16 cellular contexts compared by ENCODE assay signal in the genomic region with DNA sequence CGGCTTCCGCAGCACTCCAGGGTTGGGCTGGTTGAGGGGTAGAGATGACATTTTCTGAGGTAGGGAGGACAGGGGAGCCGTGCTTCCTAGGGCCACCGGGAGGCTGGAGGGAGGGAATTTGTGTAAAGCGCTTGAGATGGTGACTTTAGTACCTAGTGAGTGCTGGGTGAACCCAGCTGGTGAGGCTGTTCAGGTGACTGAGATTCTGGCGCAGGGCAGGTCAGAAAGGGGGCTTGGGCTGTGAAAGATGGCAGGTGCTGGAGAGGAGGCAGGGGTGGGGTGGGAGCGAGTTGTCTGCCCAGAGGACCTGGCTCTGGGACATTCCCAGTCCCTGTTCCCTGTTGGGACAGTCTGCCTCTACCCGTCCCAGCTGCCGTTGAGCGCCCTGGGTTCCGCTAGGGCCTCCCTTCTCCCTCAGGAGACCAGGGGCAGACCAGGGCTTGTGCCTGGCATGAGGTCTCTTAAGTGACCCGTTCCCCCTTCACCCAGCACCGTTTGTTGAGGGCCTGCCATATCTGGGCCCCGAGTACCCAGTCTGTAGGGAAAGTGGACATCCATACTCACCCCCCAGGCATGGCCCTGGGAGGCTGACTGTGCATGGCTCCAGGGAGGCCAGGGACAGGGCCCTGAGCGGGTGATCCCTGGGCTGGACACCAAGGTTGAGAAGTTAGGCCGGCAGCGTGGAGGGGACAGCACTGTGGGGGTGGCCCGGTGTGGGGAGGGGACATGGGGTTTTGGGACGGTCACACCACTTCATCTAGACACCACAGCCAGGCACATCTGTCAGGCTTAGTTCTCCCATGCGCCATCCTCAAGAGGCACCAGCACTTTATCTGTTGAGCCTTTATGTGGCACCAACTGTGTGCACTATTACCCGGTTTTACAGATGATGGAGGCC. TPM values are rescaled to one million over a fixed set of nuclear protein-coding genes. Genes with fewer than 3 reads are reported as not detected.
DNase-seq lines count a peak whose midpoint lies in the region; ATAC-seq and TF ChIP-seq lines count a peak whose summit lies in the region.
"Had no signal": no experiment of that assay in that cellular context is flagged by ENCODE, and none has a peak within 500 bp of the region (broad histone marks: within the 10 kb centered on the region; RNA-seq: fewer than 3 reads in every experiment).

No MANE protein-coding gene starts in this region.

- H3K27me3 Mint-ChIP-seq in stimulated activated naive CD8-positive, alpha-beta T cell treated with anti-CD3 and anti-CD28 coated beads, Interleukin-15, amount 100 ng/mL, for 72 hours = no peaks in the 10 kb centered on the region
- no peaks in the 10 kb centered on the region for H3K27me3 Mint-ChIP-seq in activated CD4-positive, alpha-beta T cell treated with anti-CD3 and anti-CD28 coated beads for 36 hours

- intact Hi-C loops in heart left ventricle (cut with DNase I) = loop anchor here in 2 of 10 donors (5.0 kb wide), 1 partner anchor 34 kb away; no protein-coding TSS in a partner anchor
- intact Hi-C loops in Panc1 (cut with micrococcal nuclease; ENCODE audit: unreplicated experiment) = no loop called here
- intact Hi-C loops in colonic mucosa (cut with DNase I) = no loop called here
- intact Hi-C loops in activated CD4-positive, alpha-beta T cell treated with anti-CD3 and anti-CD28 coated beads for 36 hours (cut with DNase I, micrococcal nuclease) = no loop called here

- TF ChIP-seq CTCF in cardiac muscle cell (IDR thresholded peaks at IDR 0.05; ENCODE audit: low read depth, low read length) = no peak
- TF ChIP-seq CTCF in heart left ventricle (IDR thresholded peaks at IDR 0.05) = no peak
- no peak for TF ChIP-seq CTCF in Panc1 (IDR thresholded peaks at IDR 0.05)
- no peak for TF ChIP-seq CTCF in colonic mucosa (IDR thresholded peaks at IDR 0.05)

- CTCF ChIA-PET in Panc1 (lab: Charles Lee) = no interaction called here
- CTCF ChIA-PET in activated CD4-positive, alpha-beta T cell treated with anti-CD3 and anti-CD28 coated beads for 36 hours (lab: Charles Lee) = no interaction called here

- no peaks in the 10 kb centered on the region for H3K9me3 ChIP-seq in cardiac muscle cell (ENCODE audit: low read depth)
- H3K9me3 ChIP-seq in heart left ventricle = no peaks in the 10 kb centered on the region
- H3K9me3 ChIP-seq in Panc1 (ENCODE audit: control insufficient read depth, insufficient read depth, low read depth, low read length) = no peaks in the 10 kb centered on the region
- no peaks in the 10 kb centered on the region for H3K9me3 ChIP-seq in colonic mucosa
- H3K9me3 ChIP-seq: HAP-1, psoas muscle had no signal

- ATAC-seq in heart left ventricle (no peak), Panc1 (0 out of 2 replicates have a peak, but pooled peaks have one; percentile 2), GM18867 (IDR thresholded peaks at IDR 0.05; ENCODE audit: unreplicated experiment) (no peak)
- peak; percentile 4 for ATAC-seq in stimulated activated naive CD8-positive, alpha-beta T cell treated with anti-CD3 and anti-CD28 coated beads, Interleukin-15, amount 100 ng/mL, for 72 hours
- no peak for ATAC-seq in activated CD4-positive, alpha-beta T cell treated with anti-CD3 and anti-CD28 coated beads for 36 hours
- ATAC-seq: psoas muscle had no signal

- DNase-seq in cardiac muscle cell (ENCODE audit: low read depth in 1 of 2, low spot score in 1 of 2) (no peak), heart left ventricle (no peak), Panc1 (ENCODE audit: low read depth, low spot score) (no peak), colonic mucosa (peak; percentile 21), HPDE6-E6E7 (ENCODE audit: extremely low spot score) (no peak)
- DNase-seq in stimulated activated naive CD8-positive, alpha-beta T cell treated with anti-CD3 and anti-CD28 coated beads, Interleukin-15, amount 100 ng/mL, for 72 hours = no peak
- no peak for DNase-seq in activated CD4-positive, alpha-beta T cell treated with anti-CD3 and anti-CD28 coated beads for 36 hours
- DNase-seq: activated T-cell treated with anti-CD3 and anti-CD28 coated beads for 4 hours; NCI-H1436; NCI-H526 treated with DMSO at 0.1 percent for 48 hours; SHP77; stimulated activated CD4-positive, alpha-beta T cell treated with anti-CD3 and anti-CD28 coated beads, Interleukin-4, amount 100 ng/mL, for 1 hour; stimulated activated naive CD4-positive, alpha-beta T cell treated with Interleukin-2 at 50 U/mL for 16 hours had no signal

- TF ChIP-seq POLR2A in heart left ventricle (IDR thresholded peaks at IDR 0.05) = no peak

- H3K27me3 ChIP-seq in cardiac muscle cell (no peaks in the 10 kb centered on the region), heart left ventricle (no peaks in the 10 kb centered on the region), Panc1 (ENCODE audit: control insufficient read depth, insufficient read depth, low read length) (no peaks in the 10 kb centered on the region), colonic mucosa (no peaks in the 10 kb centered on the region)

- peaks cover 34% of the 10 kb centered on the region for H3K4me1 Mint-ChIP-seq in stimulated activated naive CD8-positive, alpha-beta T cell treated with anti-CD3 and anti-CD28 coated beads, Interleukin-15, amount 100 ng/mL, for 72 hours
- H3K4me1 Mint-ChIP-seq in activated CD4-positive, alpha-beta T cell treated with anti-CD3 and anti-CD28 coated beads for 36 hours = peaks cover 14% of the 10 kb centered on the region

- peak overlapping the region in 1 of 2 donors; percentile 34 for H3K27ac Mint-ChIP-seq in stimulated activated naive CD8-positive, alpha-beta T cell treated with anti-CD3 and anti-CD28 coated beads, Interleukin-15, amount 100 ng/mL, for 72 hours
- H3K27ac Mint-ChIP-seq in activated CD4-positive, alpha-beta T cell treated with anti-CD3 and anti-CD28 coated beads for 36 hours = no peak overlapping the region

- in situ Hi-C loops in Panc1 (cut with HindIII; ENCODE audit: low pct_unique_long_range_greater_than_20kb, low sequenced_read_pairs) = no loop called here

- H3K36me3 ChIP-seq in cardiac muscle cell (peaks cover 47% of the 10 kb centered on the region), heart left ventricle (peaks cover 0 to 67% (median 61%) of the 10 kb centered on the region in 9 donors), Panc1 (ENCODE audit: control insufficient read depth, insufficient read depth, low read length) (no peaks in the 10 kb centered on the region), colonic mucosa (peaks cover 11% of the 10 kb centered on the region)

- H3K4me3 ChIP-seq in cardiac muscle cell (no peak overlapping the region), heart left ventricle (no peak overlapping the region), Panc1 (ENCODE audit: low read depth in 2 of 2, low read length in 2 of 2) (no peak overlapping the region), colonic mucosa (no peak overlapping the region)
- H3K4me3 ChIP-seq: HAP-1, psoas muscle had no signal

- H3K9me3 Mint-ChIP-seq in stimulated activated naive CD8-positive, alpha-beta T cell treated with anti-CD3 and anti-CD28 coated beads, Interleukin-15, amount 100 ng/mL, for 72 hours = no peaks in the 10 kb centered on the region
- H3K9me3 Mint-ChIP-seq in activated CD4-positive, alpha-beta T cell treated with anti-CD3 and anti-CD28 coated beads for 36 hours (ENCODE audit: low read depth) = no peaks in the 10 kb centered on the region

- BruUV-seq in Panc1 (replicated peaks; lab: Mats Ljungman, UMichigan) = TSS peak; percentile 54

- H3K9ac ChIP-seq in colonic mucosa (ENCODE audit: low read depth in 2 of 2, low read length in 2 of 2) = no peak overlapping the region

- H3K27ac ChIP-seq in cardiac muscle cell (peak overlapping the region; percentile 72), heart left ventricle (peak overlapping the region in 1 of 12 donors; percentile 24), Panc1 (ENCODE audit: low read length) (peak overlapping the region; percentile 39; the same call in 1 of the 2 replicates), colonic mucosa (no peak overlapping the region)
- H3K27ac ChIP-seq: psoas muscle had no signal

- no peak overlapping the region for H3K4me3 Mint-ChIP-seq in stimulated activated naive CD8-positive, alpha-beta T cell treated with anti-CD3 and anti-CD28 coated beads, Interleukin-15, amount 100 ng/mL, for 72 hours
- H3K4me3 Mint-ChIP-seq in activated CD4-positive, alpha-beta T cell treated with anti-CD3 and anti-CD28 coated beads for 36 hours = no peak overlapping the region

- H3K36me3 Mint-ChIP-seq in activated CD4-positive, alpha-beta T cell treated with anti-CD3 and anti-CD28 coated beads for 36 hours (ENCODE audit: low read depth) = peaks cover 28% of the 10 kb centered on the region

- 80 to 86% (median 83%) methylated on average over 17 to 21 of the region's 21 CpGs for WGBS in heart left ventricle, 4 donors

- POLR2A ChIA-PET in Panc1 (lab: Charles Lee) = no interaction called here
- POLR2A ChIA-PET in activated CD4-positive, alpha-beta T cell treated with anti-CD3 and anti-CD28 coated beads for 36 hours (lab: Charles Lee) = no interaction called here

- H3K4me1 ChIP-seq in cardiac muscle cell (ENCODE audit: low read depth) (peaks cover 10% of the 10 kb centered on the region), heart left ventricle (peaks cover 3 to 28% (median 21%) of the 10 kb centered on the region in 12 donors), Panc1 (ENCODE audit: control insufficient read depth, insufficient read depth, low read length) (peaks cover 40% of the 10 kb centered on the region), colonic mucosa (peaks cover 7% of the 10 kb centered on the region)

RNA-seq across cellular contexts. Expression of a gene that starts 5.0 kb away (rescaled TPM):
- total RNA-seq in cardiac muscle cell = 290 and 380 TPM in 2 replicates
- 445 and 583 TPM in 2 replicates for polyA plus RNA-seq in cardiac muscle cell
- total RNA-seq in heart left ventricle = 100 to 1,000 TPM in 1 of 9 donors, 10 to 100 TPM in 8; 70.9 to 109 (median 91.5) TPM
- polyA plus RNA-seq in heart left ventricle = 100 to 1,000 TPM in 1 of 2 donors, 10 to 100 TPM in 1; 85.9 to 135 TPM
- 114 TPM for total RNA-seq in Panc1 (2021; ENCODE audit: unreplicated experiment)
- polyA plus RNA-seq in Panc1 (2012; ENCODE audit: insufficient read length) = 273 TPM
- total RNA-seq in colonic mucosa = 100 to 1,000 TPM; 109 to 128 TPM
- 100 to 1,000 TPM in 1 of 2 experiments, 10 to 100 TPM in 1; 76.9 to 104 TPM for total RNA-seq in activated CD4-positive, alpha-beta T cell treated with anti-CD3 and anti-CD28 coated beads for 36 hours

RNA-seq across cellular contexts. Expression of a gene that starts 11.5 kb away (rescaled TPM):
- total RNA-seq in cardiac muscle cell = 73.8 and 74.5 TPM in 2 replicates
- polyA plus RNA-seq in cardiac muscle cell = 69.7 and 98.4 TPM in 2 replicates
- total RNA-seq in heart left ventricle = 10 to 100 TPM; 26.6 to 57.0 (median 36.8) TPM
- polyA plus RNA-seq in heart left ventricle = 10 to 100 TPM; 32.7 to 54.7 TPM
- 76.7 TPM for total RNA-seq in Panc1 (2021; ENCODE audit: unreplicated experiment)
- polyA plus RNA-seq in Panc1 (2012; ENCODE audit: insufficient read length) = 59.6 TPM
- 100 to 1,000 TPM in 1 of 2 donors, 10 to 100 TPM in 1; 53.7 to 137 TPM for total RNA-seq in colonic mucosa
- 10 to 100 TPM; 59.5 to 65.7 TPM for total RNA-seq in activated CD4-positive, alpha-beta T cell treated with anti-CD3 and anti-CD28 coated beads for 36 hours

RNA-seq across cellular contexts. Expression of a gene that starts 21.2 kb away (rescaled TPM):
- 27.5 and 36.9 TPM in 2 replicates for total RNA-seq in cardiac muscle cell
- 45.4 and 66.2 TPM in 2 replicates for polyA plus RNA-seq in cardiac muscle cell
- total RNA-seq in heart left ventricle = 10 to 100 TPM; 25.3 to 46.0 (median 31.2) TPM
- polyA plus RNA-seq in heart left ventricle = 10 to 100 TPM; 41.9 to 55.1 TPM
- 92.8 TPM for total RNA-seq in Panc1 (2021; ENCODE audit: unreplicated experiment)
- 112 TPM for polyA plus RNA-seq in Panc1 (2012; ENCODE audit: insufficient read length)
- total RNA-seq in colonic mucosa = 10 to 100 TPM; 32.7 to 74.9 TPM
- 10 to 100 TPM; 16.1 to 20.3 TPM for total RNA-seq in activated CD4-positive, alpha-beta T cell treated with anti-CD3 and anti-CD28 coated beads for 36 hours

RNA-seq across cellular contexts. Expression of a gene that starts 21.6 kb away (rescaled TPM):
- total RNA-seq in cardiac muscle cell = 25.4 and 26.8 TPM in 2 replicates
- 38.0 and 52.5 TPM in 2 replicates for polyA plus RNA-seq in cardiac muscle cell
- total RNA-seq in heart left ventricle = 10 to 100 TPM; 30.1 to 54.8 (median 39.8) TPM
- 10 to 100 TPM; 30.7 to 35.9 TPM for polyA plus RNA-seq in heart left ventricle
- 43.2 TPM for total RNA-seq in Panc1 (2021; ENCODE audit: unreplicated experiment)
- polyA plus RNA-seq in Panc1 (2012; ENCODE audit: insufficient read length) = 68.0 TPM
- 10 to 100 TPM; 29.4 to 33.7 TPM for total RNA-seq in colonic mucosa
- total RNA-seq in activated CD4-positive, alpha-beta T cell treated with anti-CD3 and anti-CD28 coated beads for 36 hours = 10 to 100 TPM; 29.1 to 29.6 TPM

RNA-seq across cellular contexts. Expression of a gene that starts 37.8 kb away (rescaled TPM):
- total RNA-seq in cardiac muscle cell (68.7 and 83.7 TPM in 2 replicates), heart left ventricle (100 to 1,000 TPM in 1 of 9 donors, 10 to 100 TPM in 8; 45.8 to 119 (median 54.7) TPM), Panc1 (2021; ENCODE audit: unreplicated experiment) (52.4 TPM), colonic mucosa (10 to 100 TPM; 46.1 to 77.2 TPM)
- polyA plus RNA-seq in cardiac muscle cell (69.9 and 73.2 TPM in 2 replicates), heart left ventricle (10 to 100 TPM; 44.1 to 60.2 TPM)
- 55.5 TPM for polyA plus RNA-seq in Panc1 (2012; ENCODE audit: insufficient read length)
- total RNA-seq in activated CD4-positive, alpha-beta T cell treated with anti-CD3 and anti-CD28 coated beads for 36 hours = 10 to 100 TPM; 39.6 to 49.9 TPM

Comparison
In these comparisons a context has a peak if more than half of its experiments do, and no peak if none do; other contexts are left out.
1. ATAC-seq: peak in Panc1 (single experiment) and stimulated activated naive CD8-positive, alpha-beta T cell treated with anti-CD3 and anti-CD28 coated beads, Interleukin-15, amount 100 ng/mL, for 72 hours (single experiment); none in heart left ventricle (0 of 4), GM18867 (single experiment) and activated CD4-positive, alpha-beta T cell treated with anti-CD3 and anti-CD28 coated beads for 36 hours (single experiment).